Comparison of ENCODE assay signal across 1 cellular context in the genomic region with DNA sequence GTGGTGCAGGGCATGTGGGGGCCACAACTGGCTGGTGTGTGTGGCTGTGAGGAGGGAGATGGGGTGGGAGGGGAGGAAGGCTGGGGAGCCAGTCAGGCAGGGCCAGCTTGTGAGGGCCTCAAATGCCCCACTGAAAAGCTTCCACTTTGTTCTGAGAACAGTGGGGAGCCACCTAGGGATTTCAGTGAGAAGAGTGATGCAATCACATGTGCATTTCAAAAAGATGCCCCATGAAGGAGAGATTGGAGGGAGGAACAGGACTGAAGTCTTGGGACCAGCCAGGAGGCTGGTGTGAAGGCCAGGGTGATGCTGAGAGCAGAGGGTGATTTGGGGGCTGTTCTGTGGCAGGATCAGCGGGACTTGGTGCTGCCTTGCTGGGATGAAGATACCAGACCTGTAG.
TF ChIP-seq lines count a peak whose summit lies in the region.

No MANE protein-coding gene starts in this region.

TF ChIP-seq in H1, 55 proteins besides CTCF, POLR2A, EP300 and RAD21:
- TF ChIP-seq CEBPB (IDR thresholded peaks at IDR 0.05; ENCODE audit: low read depth, low read length) = peak; percentile 93
- TF ChIP-seq NRF1 (IDR thresholded peaks at IDR 0.05; ENCODE audit: low read depth, low read length) = no peak
- TF ChIP-seq RFX5 (IDR thresholded peaks at IDR 0.05; ENCODE audit: borderline replicate concordance, low read depth, low read length) = no peak
- peak; percentile 47; the same call in 1 of the 2 replicates for TF ChIP-seq ATF3 (IDR thresholded peaks at IDR 0.05; ENCODE audit: insufficient read depth, low read depth, low read length)
- no peak for TF ChIP-seq SAP30 (IDR thresholded peaks at IDR 0.05; ENCODE audit: insufficient read depth, insufficient replicate concordance, low read length)
